In genomic region chr5:139998837-139999236, GRCh38 we compare ENCODE assay signal across 20 cellular contexts. TPM values are rescaled to one million over a fixed set of nuclear protein-coding genes. Genes with fewer than 3 reads are reported as not detected.
"Had no signal": no experiment of that assay in that cellular context is flagged by ENCODE, and none has a peak within 500 bp of the region (broad histone marks: within the 10 kb centered on the region; RNA-seq: fewer than 3 reads in every experiment).

No MANE protein-coding gene starts in this region.

- ATAC-seq: foreskin keratinocyte; left colon; naive thymus-derived CD4-positive, alpha-beta T cell; psoas muscle; right lobe of liver; stimulated activated effector memory CD8-positive, alpha-beta T cell treated with anti-CD3 and anti-CD28 coated beads, Interleukin-12 subunit alpha, Interleukin-12 subunit beta, amount 100 ng/mL, for 72 hours; upper lobe of right lung had no signal

- H3K27ac ChIP-seq: foreskin keratinocyte, neutrophil, psoas muscle, right lobe of liver, tibial nerve, upper lobe of right lung, vagina had no signal

- H3K4me3 ChIP-seq: psoas muscle, right lobe of liver, tibial nerve, upper lobe of right lung, vagina had no signal

- H3K9me3 ChIP-seq: neutrophil, psoas muscle, right lobe of liver, tibial nerve, upper lobe of right lung, vagina had no signal

- H3K36me3 ChIP-seq: neutrophil, right lobe of liver, tibial nerve, upper lobe of right lung, vagina had no signal

- DNase-seq: effector CD4-positive, alpha-beta T cell; endodermal cell; erythroblast; foreskin keratinocyte; hippocampal formation; left colon; mesendoderm; naive thymus-derived CD4-positive, alpha-beta T cell; nephron progenitor cell; psoas muscle; retina; right lobe of liver; stimulated activated CD4-positive, alpha-beta T cell treated with anti-CD3 and anti-CD28 coated beads, Interleukin-4, amount 100 ng/mL, for 1 hour; stimulated activated CD8-positive, alpha-beta memory T cell treated with anti-CD3 and anti-CD28 coated beads, Interleukin-4, amount 100 ng/mL, for 48 hours; upper lobe of right lung had no signal

- H3K4me1 ChIP-seq: foreskin keratinocyte, right lobe of liver, tibial nerve, upper lobe of right lung, vagina had no signal

- H3K27me3 ChIP-seq: right lobe of liver, tibial nerve, vagina had no signal

RNA-seq across cellular contexts. Expression of gene NRG2, which starts 44.3 kb away (rescaled TPM):
- total RNA-seq: kidney epithelial cell had no signal
